21 cellular contexts compared by ENCODE assay signal in genomic region chr22:48795664-48796063, GRCh38.
DNase-seq lines count a peak whose midpoint lies in the region; ATAC-seq, FAIRE-seq and TF ChIP-seq lines count a peak whose summit lies in the region.
"Had no signal": no experiment of that assay in that cellular context is flagged by ENCODE, and none has a peak within 500 bp of the region (broad histone marks: within the 10 kb centered on the region; RNA-seq: fewer than 3 reads in every experiment).

No MANE protein-coding gene starts in this region.

- H3K27ac ChIP-seq in H9 (ENCODE audit: insufficient read length, low read depth, low read length) (no peak overlapping the region), pancreas (no peak overlapping the region)
- H3K27ac ChIP-seq: BLaER1 treated with 17β-estradiol and CSF1 and Interleukin-3, amounts not matched to agents 10 nM and 100 nM had no signal

- H3K79me1 ChIP-seq in H9 (ENCODE audit: insufficient read depth, low read depth, low read length, poor library complexity, severe bottlenecking): no peaks in the 10 kb centered on the region

- H3K4ac ChIP-seq in H9 (ENCODE audit: low read depth, low read length): no peak overlapping the region

- H3T11ph ChIP-seq in H9 (ENCODE audit: low read length): no peak overlapping the region

- H3K36me3 Mint-ChIP-seq in H9 (ENCODE audit: insufficient read depth in 1 of 3, low read depth in 3 of 3) (peaks cover 0 to 20% (median 5%) of the 10 kb centered on the region in 3 experiments; a peak in 4 of 7 replicates), progenitor cell of endocrine pancreas (ENCODE audit: insufficient read depth) (no peaks in the 10 kb centered on the region)
- H3K36me3 Mint-ChIP-seq: CD8-positive, alpha-beta T cell had no signal

- H3K18ac ChIP-seq in H9 (ENCODE audit: insufficient read length, low read depth, low read length): peak overlapping the region; percentile 25

- H3K9me3 ChIP-seq in H9 (ENCODE audit: control insufficient read depth, low read depth, low read length): no peaks in the 10 kb centered on the region
- H3K9me3 ChIP-seq in pancreas: no peaks in the 10 kb centered on the region
- H3K9me3 ChIP-seq: BLaER1 treated with 17β-estradiol and CSF1 and Interleukin-3, amounts not matched to agents 10 nM and 100 nM; SK-N-SH had no signal

- H3K27ac Mint-ChIP-seq in H9 (peak overlapping the region; percentile 88 to 97 (median 96)), progenitor cell of endocrine pancreas (peak overlapping the region; percentile 43)
- H3K27ac Mint-ChIP-seq: CD8-positive, alpha-beta T cell; IgD-negative memory B cell had no signal

- H3K27me3 ChIP-seq in H9 (ENCODE audit: insufficient read depth, low read length): no peaks in the 10 kb centered on the region
- no peaks in the 10 kb centered on the region for H3K27me3 ChIP-seq in pancreas

- no peak overlapping the region for H2BK12ac ChIP-seq in H9 (ENCODE audit: insufficient read length, low read depth, low read length)

- TF ChIP-seq CTCF in H9 (conservative IDR thresholded peaks at IDR 0.05): no peak
- no peak for TF ChIP-seq CTCF in progenitor cell of endocrine pancreas (IDR thresholded peaks at IDR 0.05; ENCODE audit: unreplicated experiment)
- TF ChIP-seq CTCF in pancreas (IDR thresholded peaks at IDR 0.05): no peak

- no peak overlapping the region for H3K56ac ChIP-seq in H9 (ENCODE audit: insufficient read length, low read depth, low read length)

- H3K23me2 ChIP-seq in H9 (ENCODE audit: insufficient read length, low read depth, low read length, poor library complexity, severe bottlenecking): no peaks in the 10 kb centered on the region

- H2BK5ac ChIP-seq in H9 (ENCODE audit: insufficient read length, low read length): no peak overlapping the region

- no peak overlapping the region for H3K4me2 ChIP-seq in H9 (ENCODE audit: insufficient read depth, insufficient read length, low read length)
- H3K4me2 ChIP-seq: BLaER1 treated with 17β-estradiol and CSF1 and Interleukin-3, amounts not matched to agents 10 nM and 100 nM; SK-N-SH had no signal

- no peaks in the 10 kb centered on the region for H4K20me1 ChIP-seq in H9 (ENCODE audit: control insufficient read depth, insufficient read depth, insufficient read length)

- no peak overlapping the region for H4K91ac ChIP-seq in H9 (ENCODE audit: insufficient read length, low read depth, low read length)

- DNase-seq in H9 (no peak), NCI-H2171 treated with DMSO at 0.1 percent for 48 hours (lab: John Stamatoyannopoulos, UW) (peak; percentile 91), left ventricle myocardium superior (no peak), progenitor cell of endocrine pancreas (ENCODE audit: low spot score, unreplicated experiment) (no peak), NCI-H748 treated with DMSO at 0.1 percent for 48 hours (lab: John Stamatoyannopoulos, UW) (no peak), D341Med (ENCODE audit: low spot score) (no peak), pancreas (no peak)
- DNase-seq: Calu3; CD8-positive, alpha-beta T cell; DMS79 treated with DMSO at 0.1 percent for 48 hours; HCEC 1CT; Karpas-422; NCI-H1092 treated with DMSO at 0.1 percent for 48 hours; NCI-H2081; NK-92 treated with Interleukin-12 subunit alpha and Interleukin-12 subunit beta, amount 100 ng/mL, for 24 hours; OCI-M1; SHP77 treated with DMSO at 0.1 percent for 48 hours; SK-N-SH had no signal

- H3K4me1 ChIP-seq in H9 (ENCODE audit: insufficient read depth, low read length) (peaks cover 3% of the 10 kb centered on the region; the same call in 1 of the 2 replicates), pancreas (no peaks in the 10 kb centered on the region)

- H4K8ac ChIP-seq in H9 (replicated peaks; ENCODE audit: insufficient read length, low read depth, low read length): no peak overlapping the region

- FAIRE-seq in pancreas (lab: Jason Lieb, UNC): no peak
- FAIRE-seq: HTR-8/SVneo had no signal

- H3K4me1 Mint-ChIP-seq in H9 (peaks cover 18 to 23% of the 10 kb centered on the region in 2 experiments), progenitor cell of endocrine pancreas (ENCODE audit: low read depth) (no peaks in the 10 kb centered on the region)
- H3K4me1 Mint-ChIP-seq: IgD-negative memory B cell had no signal

- H3K9me3 Mint-ChIP-seq in H9: peaks cover 15 to 16% of the 10 kb centered on the region in 2 experiments
- peaks cover 3% of the 10 kb centered on the region for H3K9me3 Mint-ChIP-seq in progenitor cell of endocrine pancreas (ENCODE audit: low read depth)
- H3K9me3 Mint-ChIP-seq: CD8-positive, alpha-beta T cell; IgD-negative memory B cell had no signal

- H3K36me3 ChIP-seq in pancreas: no peaks in the 10 kb centered on the region
- H3K36me3 ChIP-seq: BLaER1 treated with 17β-estradiol and CSF1 and Interleukin-3, amounts not matched to agents 10 nM and 100 nM had no signal

- H2AK5ac ChIP-seq in H9 (ENCODE audit: insufficient read length, low read length): no peak overlapping the region

- no CpG with 5 or more reads among the region's 2 CpGs for WGBS in H9 (ENCODE audit: extremely low coverage, insufficient read length, low lambda C conversion rate)
- WGBS in pancreas, 2 donors: 33 to 47% methylated on average over 2 of the region's 2 CpGs

- no peak overlapping the region for H3K4me3 ChIP-seq in pancreas
- H3K4me3 ChIP-seq: BLaER1 treated with 17β-estradiol and CSF1 and Interleukin-3, amounts not matched to agents 10 nM and 100 nM had no signal

- H3K79me2 ChIP-seq in H9 (ENCODE audit: insufficient read depth, low read length): no peaks in the 10 kb centered on the region

- H4K5ac ChIP-seq in H9 (ENCODE audit: insufficient read length, low read depth, low read length): no peak overlapping the region

- no peak overlapping the region for H3K14ac ChIP-seq in H9 (ENCODE audit: insufficient read depth, low read length)

- H3K23ac ChIP-seq in H9 (ENCODE audit: insufficient read length, low read depth, low read length): no peak overlapping the region

- ATAC-seq in left ventricle myocardium superior (peak; percentile 83), pancreas (no peak)
- ATAC-seq: CD8-positive, alpha-beta T cell had no signal

- intact Hi-C loops in left ventricle myocardium superior (cut with micrococcal nuclease): no loop called here
- intact Hi-C loops in pancreas (cut with DNase I): no loop called here

- H3K4me3 Mint-ChIP-seq in H9: no peak overlapping the region
- no peak overlapping the region for H3K4me3 Mint-ChIP-seq in progenitor cell of endocrine pancreas (ENCODE audit: low read depth)
- H3K4me3 Mint-ChIP-seq: CD8-positive, alpha-beta T cell had no signal

- H3K27me3 Mint-ChIP-seq in H9 (ENCODE audit: low read depth) (peaks cover 1% of the 10 kb centered on the region; the same call in 1 of the 2 replicates), progenitor cell of endocrine pancreas (no peaks in the 10 kb centered on the region)
- H3K27me3 Mint-ChIP-seq: IgD-negative memory B cell had no signal

- H2BK20ac ChIP-seq in H9 (ENCODE audit: low read depth, low read length, poor library complexity, severe bottlenecking): no peak overlapping the region

- no peak overlapping the region for H2AFZ ChIP-seq in H9 (ENCODE audit: low read length)

- H2BK120ac ChIP-seq in H9 (ENCODE audit: low read depth, low read length, poor library complexity, severe bottlenecking): no peak overlapping the region

- H3K9ac ChIP-seq in H9 (ENCODE audit: extremely low read depth, insufficient read length, low read length): no peak overlapping the region
- H3K9ac ChIP-seq: BLaER1 treated with 17β-estradiol and CSF1 and Interleukin-3, amounts not matched to agents 10 nM and 100 nM; SK-N-SH had no signal

- H2BK15ac ChIP-seq in H9 (ENCODE audit: low read depth, low read length): no peak overlapping the region
